Comparison of ENCODE assay signal across 14 cellular contexts in genomic region chr13:33450956-33451709, GRCh38.
A peak's percentile ranks its signal among the peaks of the same experiment; 100 is the strongest.
DNase-seq lines count a peak whose midpoint lies in the region; ATAC-seq, FAIRE-seq and TF ChIP-seq lines count a peak whose summit lies in the region.
"Had no signal": no experiment of that assay in that cellular context is flagged by ENCODE, and none has a peak within 500 bp of the region (broad histone marks: within the 10 kb centered on the region; RNA-seq: fewer than 3 reads in every experiment).

No MANE protein-coding gene starts in this region.

- no peak overlapping the region for H3K4me2 ChIP-seq in GM23248 (ENCODE audit: unreplicated experiment)
- H3K4me2 ChIP-seq: BLaER1 treated with 17β-estradiol and CSF1 and Interleukin-3, amounts not matched to agents 10 nM and 100 nM had no signal

- no peak overlapping the region for H2AFZ ChIP-seq in GM23248

- peak; percentile 29 for DNase-seq in colonic mucosa
- no peak for DNase-seq in mucosa of descending colon
- no peak for DNase-seq in sigmoid colon
- DNase-seq in pancreas, result no peak
- DNase-seq in GM23248, result no peak
- no peak for DNase-seq in brain microvascular endothelial cell
- DNase-seq: Calu3; CD8-positive, alpha-beta T cell; DMS79 treated with DMSO at 0.1 percent for 48 hours; GF-D8; HCEC 1CT had no signal

- H3K4me1 ChIP-seq in colonic mucosa, result no peaks in the 10 kb centered on the region
- peaks cover 5% of the 10 kb centered on the region for H3K4me1 ChIP-seq in mucosa of descending colon (ENCODE audit: low read depth)
- peaks cover 0 to 58% (median 46%) of the 10 kb centered on the region in 4 donors for H3K4me1 ChIP-seq in sigmoid colon
- peaks cover 0 to 9% (median 0%) of the 10 kb centered on the region in 3 donors for H3K4me1 ChIP-seq in pancreas
- H3K4me1 ChIP-seq in GM23248 (ENCODE audit: insufficient read depth), result peaks cover 13% of the 10 kb centered on the region
- H3K4me1 ChIP-seq: BLaER1 treated with 17β-estradiol and CSF1 and Interleukin-3, amounts not matched to agents 10 nM and 100 nM had no signal

- in situ Hi-C loops in GM23248 (cut with MboI) (no loop called here), brain microvascular endothelial cell (cut with HindIII; ENCODE audit: low pct_ligation_motif_present, low sequenced_read_pairs) (no loop called here)

- H4K20me1 ChIP-seq in GM23248 (ENCODE audit: insufficient read depth), result no peaks in the 10 kb centered on the region
- H4K20me1 ChIP-seq: BLaER1 treated with 17β-estradiol and CSF1 and Interleukin-3, amounts not matched to agents 10 nM and 100 nM had no signal

- TF ChIP-seq POLR2A in sigmoid colon (IDR thresholded peaks at IDR 0.05), result no peak

- TF ChIP-seq EP300 in sigmoid colon (IDR thresholded peaks at IDR 0.05), result no peak

- WGBS in sigmoid colon, 2 donors, result 36 to 72% methylated on average over 6 of the region's 6 CpGs
- 91 to 95% methylated on average over 6 of the region's 6 CpGs for WGBS in pancreas, 2 donors
- WGBS in GM23248 (ENCODE audit: low coverage in 1 of 2, low lambda C conversion rate in 2 of 2, missing lambda C conversion rate in 2 of 2), 2 experiments, result 84 to 86% methylated on average over 6 of the region's 6 CpGs

- no peaks in the 10 kb centered on the region for H3K9me3 ChIP-seq in colonic mucosa
- no peaks in the 10 kb centered on the region for H3K9me3 ChIP-seq in mucosa of descending colon
- no peaks in the 10 kb centered on the region for H3K9me3 ChIP-seq in sigmoid colon
- H3K9me3 ChIP-seq in pancreas, result no peaks in the 10 kb centered on the region
- H3K9me3 ChIP-seq in GM23248 (ENCODE audit: low read depth), result no peaks in the 10 kb centered on the region

- peaks cover 20% of the 10 kb centered on the region for H3F3A ChIP-seq in GM23248 (ENCODE audit: insufficient read depth)

- peak; percentile 77 for ATAC-seq in mucosa of descending colon
- no peak for ATAC-seq in pancreas
- ATAC-seq: CD8-positive, alpha-beta T cell; HepG2 had no signal

- FAIRE-seq in pancreas (lab: Jason Lieb, UNC), result no peak
- FAIRE-seq: H54, HepG2 had no signal

- H3K27ac ChIP-seq in colonic mucosa (no peak overlapping the region), sigmoid colon (peak overlapping the region in 3 of 4 donors; percentile 32 to 73 (median 69)), pancreas (no peak overlapping the region), GM23248 (no peak overlapping the region), brain microvascular endothelial cell (no peak overlapping the region)
- H3K27ac ChIP-seq: BLaER1 treated with 17β-estradiol and CSF1 and Interleukin-3, amounts not matched to agents 10 nM and 100 nM had no signal

- H3K4me3 ChIP-seq in colonic mucosa, result no peak overlapping the region
- H3K4me3 ChIP-seq in mucosa of descending colon, result no peak overlapping the region
- H3K4me3 ChIP-seq in sigmoid colon, result no peak overlapping the region
- H3K4me3 ChIP-seq in pancreas, result no peak overlapping the region
- no peak overlapping the region for H3K4me3 ChIP-seq in GM23248
- no peak overlapping the region for H3K4me3 ChIP-seq in brain microvascular endothelial cell (ENCODE audit: low read depth, low read length)
- H3K4me3 ChIP-seq: BLaER1 treated with 17β-estradiol and CSF1 and Interleukin-3, amounts not matched to agents 10 nM and 100 nM had no signal

- no peaks in the 10 kb centered on the region for H3K9me2 ChIP-seq in GM23248 (ENCODE audit: insufficient read depth)

- intact Hi-C loops in colonic mucosa (cut with DNase I), result no loop called here
- intact Hi-C loops in mucosa of descending colon (cut with DNase I, micrococcal nuclease), result no loop called here
- intact Hi-C loops in sigmoid colon (cut with DNase I), result loop anchor here (5.0 kb wide), 1 partner anchor 86 kb away; no protein-coding TSS in a partner anchor
- intact Hi-C loops in pancreas (cut with DNase I), result no loop called here

- H3K9ac ChIP-seq in colonic mucosa (ENCODE audit: low read depth in 2 of 2, low read length in 2 of 2), result no peak overlapping the region
- no peak overlapping the region for H3K9ac ChIP-seq in GM23248
- H3K9ac ChIP-seq: BLaER1 treated with 17β-estradiol and CSF1 and Interleukin-3, amounts not matched to agents 10 nM and 100 nM had no signal

- H3K27me3 ChIP-seq in colonic mucosa, result no peaks in the 10 kb centered on the region
- H3K27me3 ChIP-seq in sigmoid colon, result no peaks in the 10 kb centered on the region
- H3K27me3 ChIP-seq in pancreas, result no peaks in the 10 kb centered on the region
- no peaks in the 10 kb centered on the region for H3K27me3 ChIP-seq in GM23248 (replicated peaks; ENCODE audit: insufficient read depth)
- no peaks in the 10 kb centered on the region for H3K27me3 ChIP-seq in brain microvascular endothelial cell (replicated peaks)
- H3K27me3 ChIP-seq: BLaER1 treated with 17β-estradiol and CSF1 and Interleukin-3, amounts not matched to agents 10 nM and 100 nM had no signal

- H3K79me2 ChIP-seq in GM23248 (ENCODE audit: insufficient read depth), result no peaks in the 10 kb centered on the region

- H3K36me3 ChIP-seq in colonic mucosa, result no peaks in the 10 kb centered on the region
- no peaks in the 10 kb centered on the region for H3K36me3 ChIP-seq in mucosa of descending colon (ENCODE audit: low read depth)
- H3K36me3 ChIP-seq in sigmoid colon, result no peaks in the 10 kb centered on the region
- no peaks in the 10 kb centered on the region for H3K36me3 ChIP-seq in pancreas
- no peaks in the 10 kb centered on the region for H3K36me3 ChIP-seq in GM23248 (ENCODE audit: low read depth)
- H3K36me3 ChIP-seq in brain microvascular endothelial cell (replicated peaks), result no peaks in the 10 kb centered on the region
- H3K36me3 ChIP-seq: BLaER1 treated with 17β-estradiol and CSF1 and Interleukin-3, amounts not matched to agents 10 nM and 100 nM had no signal

- no peak for TF ChIP-seq CTCF in colonic mucosa (IDR thresholded peaks at IDR 0.05)
- TF ChIP-seq CTCF in mucosa of descending colon (IDR thresholded peaks at IDR 0.05), result no peak
- no peak for TF ChIP-seq CTCF in sigmoid colon (IDR thresholded peaks at IDR 0.05)
- no peak for TF ChIP-seq CTCF in pancreas (IDR thresholded peaks at IDR 0.05)
- no peak for TF ChIP-seq CTCF in brain microvascular endothelial cell (IDR thresholded peaks at IDR 0.05; ENCODE audit: low read depth, low read length, missing control alignments)

Comparison
In these comparisons a context has a peak if more than half of its experiments do, and no peak if none do; other contexts are left out.
1. H3K27ac ChIP-seq: peak in sigmoid colon (3 of 4); none in colonic mucosa (single experiment), pancreas (0 of 4), GM23248 (single experiment) and brain microvascular endothelial cell (single experiment).